Comparison of ENCODE assay signal across 1 cellular context in the genomic region with DNA sequence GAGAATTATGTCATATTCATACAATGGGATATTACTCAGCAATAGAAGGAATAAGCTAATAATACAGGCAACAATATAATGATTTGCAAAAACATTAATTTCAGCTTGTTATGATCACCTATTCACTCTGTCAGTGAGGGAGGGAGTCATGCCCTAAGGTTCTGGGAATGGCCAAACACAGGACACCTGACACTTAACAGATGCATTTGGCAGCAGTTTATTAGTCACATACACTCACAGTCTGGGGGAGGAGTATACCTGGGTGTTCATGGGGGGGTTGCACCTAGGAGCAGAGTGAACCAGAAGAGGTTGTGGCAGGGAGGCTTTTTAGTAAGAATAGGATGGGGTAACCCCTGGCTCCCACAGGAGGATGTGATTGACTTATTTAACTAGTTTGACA.
TF ChIP-seq lines count a peak whose summit lies in the region.

No MANE protein-coding gene starts in this region.

TF ChIP-seq in HepG2, 621 proteins besides CTCF, POLR2A, EP300 and RAD21 (continued from another document):
- TF ChIP-seq POGZ (CRISPR knock-in tag; IDR thresholded peaks at IDR 0.05) (no peak), MIXL1 (CRISPR knock-in tag; IDR thresholded peaks at IDR 0.05) (no peak), YEATS4 (CRISPR knock-in tag; IDR thresholded peaks at IDR 0.05; ENCODE audit: borderline replicate concordance) (no peak), ZFP36 (IDR thresholded peaks at IDR 0.05; ENCODE audit: borderline replicate concordance, low read depth, low read length, partially characterized antibody) (no peak), PRDM10 (CRISPR knock-in tag; IDR thresholded peaks at IDR 0.05; ENCODE audit: low read depth) (no peak), JUND (CRISPR knock-in tag; IDR thresholded peaks at IDR 0.05) (no peak), SKI (IDR thresholded peaks at IDR 0.05; ENCODE audit: partially characterized antibody) (no peak), KMT2B (CRISPR knock-in tag; IDR thresholded peaks at IDR 0.05) (no peak), TBX2 (CRISPR knock-in tag; IDR thresholded peaks at IDR 0.05; ENCODE audit: borderline replicate concordance) (no peak)
- TF ChIP-seq, protein P1, sequence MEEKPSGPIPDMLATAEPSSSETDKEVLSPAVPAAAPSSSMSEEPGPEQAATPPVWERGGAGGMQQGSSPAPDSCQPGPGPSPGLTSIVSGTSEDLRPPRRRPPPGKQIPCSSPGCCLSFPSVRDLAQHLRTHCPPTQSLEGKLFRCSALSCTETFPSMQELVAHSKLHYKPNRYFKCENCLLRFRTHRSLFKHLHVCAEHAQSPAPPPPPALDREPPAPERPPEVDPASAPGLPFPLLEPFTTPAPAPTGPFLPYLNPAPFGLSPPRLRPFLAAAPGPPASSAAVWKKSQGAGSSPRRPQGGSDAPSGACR (CRISPR knock-in tag; IDR thresholded peaks at IDR 0.05): no peak
- TF ChIP-seq, protein P2, sequence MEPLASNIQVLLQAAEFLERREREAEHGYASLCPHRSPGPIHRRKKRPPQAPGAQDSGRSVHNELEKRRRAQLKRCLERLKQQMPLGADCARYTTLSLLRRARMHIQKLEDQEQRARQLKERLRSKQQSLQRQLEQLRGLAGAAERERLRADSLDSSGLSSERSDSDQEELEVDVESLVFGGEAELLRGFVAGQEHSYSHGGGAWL (CRISPR knock-in tag; IDR thresholded peaks at IDR 0.05): no peak
